ENCODE assay signal across 8 cellular contexts in the genomic region with DNA sequence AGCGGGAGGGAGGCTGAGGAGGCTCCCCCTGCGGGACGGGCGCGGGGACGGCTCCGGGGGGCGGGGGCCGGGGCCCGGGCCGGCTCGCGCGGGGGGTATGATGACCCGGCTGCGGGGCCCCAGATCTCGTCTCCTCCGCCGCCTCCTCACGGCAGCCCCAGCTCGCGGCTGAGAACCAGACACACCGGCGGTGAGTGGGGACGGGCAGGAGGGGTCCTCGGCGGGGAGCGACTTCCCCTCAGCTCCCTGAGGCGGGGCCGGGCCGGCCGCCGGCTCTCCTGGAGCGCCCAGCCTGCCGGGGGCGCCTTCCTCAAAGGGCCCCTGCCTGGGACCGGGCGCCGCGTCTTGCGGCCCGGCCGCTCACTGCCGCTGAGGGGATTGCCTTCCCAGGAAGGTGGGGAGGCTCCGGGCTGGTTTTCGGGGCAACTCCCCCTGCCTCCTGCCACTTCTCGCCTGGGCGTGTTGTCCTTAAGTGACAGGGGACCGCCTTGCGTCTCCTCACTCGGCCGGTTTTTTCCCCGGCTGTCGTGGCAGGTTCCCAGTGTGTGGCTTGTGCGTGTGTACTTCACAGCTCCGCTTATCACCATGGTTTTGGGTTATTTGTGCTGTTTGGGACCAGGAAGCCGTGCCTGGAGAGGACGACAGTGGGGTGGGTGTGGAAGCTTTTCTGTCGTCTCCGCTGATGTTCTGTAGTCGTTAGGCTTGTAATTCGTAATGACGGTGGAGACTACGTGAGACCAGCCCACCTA. TPM values are rescaled to one million over a fixed set of nuclear protein-coding genes. Genes with fewer than 3 reads are reported as not detected.
DNase-seq lines count a peak whose midpoint lies in the region; ATAC-seq and TF ChIP-seq lines count a peak whose summit lies in the region.

No MANE protein-coding gene starts in this region.

- peak; percentile 26 to 33 for ATAC-seq in CD4-positive, CD25-positive, alpha-beta regulatory T cell (ENCODE audit: low read depth in 2 of 2)
- ATAC-seq in GM19328 (IDR thresholded peaks at IDR 0.05; ENCODE audit: unreplicated experiment) (peak; percentile 37), HG03457 (IDR thresholded peaks at IDR 0.05; ENCODE audit: unreplicated experiment) (peak; percentile 25)

- peak; percentile 59 to 75 (median 69) for DNase-seq in CD4-positive, CD25-positive, alpha-beta regulatory T cell
- DNase-seq in T-helper 9 cell (peak; percentile 68), astrocyte of the spinal cord (ENCODE audit: low read depth, low spot score) (peak; percentile 26), spleen (peak; percentile 94), NCI-H774 (lab: John Stamatoyannopoulos, UW) (no peak)

- H3K36me3 Mint-ChIP-seq in CD4-positive, CD25-positive, alpha-beta regulatory T cell, result peaks cover 17% of the 10 kb centered on the region

- H3K4me1 Mint-ChIP-seq in CD4-positive, CD25-positive, alpha-beta regulatory T cell, result peaks cover 42 to 60% (median 52%) of the 10 kb centered on the region in 4 donors

- no peaks in the 10 kb centered on the region for H3K36me3 ChIP-seq in CD4-positive, CD25-positive, alpha-beta regulatory T cell (ENCODE audit: control insufficient read depth, insufficient read depth, low read length)
- H3K36me3 ChIP-seq in spleen, result no peaks in the 10 kb centered on the region

- H3K27ac ChIP-seq in CD4-positive, CD25-positive, alpha-beta regulatory T cell (ENCODE audit: insufficient read depth, low read length, poor library complexity, severe bottlenecking), result peak overlapping the region; percentile 98
- H3K27ac ChIP-seq in spleen, result peak overlapping the region; percentile 95 to 99 (median 98)

- no peak for TF ChIP-seq POLR2A in spleen (IDR thresholded peaks at IDR 0.05)

- in situ Hi-C loops in astrocyte of the spinal cord (cut with HindIII; ENCODE audit: low sequenced_read_pairs), result no loop called here

- no peaks in the 10 kb centered on the region for H3K27me3 Mint-ChIP-seq in CD4-positive, CD25-positive, alpha-beta regulatory T cell

- 0 to 1% (median 0%) methylated on average over 21 to 63 of the region's 64 CpGs for WGBS in spleen, 5 donors

- H3K4me1 ChIP-seq in CD4-positive, CD25-positive, alpha-beta regulatory T cell (ENCODE audit: control insufficient read depth, insufficient read depth, low read length, poor library complexity, severe bottlenecking), result peaks cover 52% of the 10 kb centered on the region
- H3K4me1 ChIP-seq in spleen, result peaks cover 26 to 65% (median 59%) of the 10 kb centered on the region in 6 donors

- intact Hi-C loops in spleen (cut with DNase I; ENCODE audit: low total_unique reads), result no loop called here

- H3K27ac Mint-ChIP-seq in CD4-positive, CD25-positive, alpha-beta regulatory T cell, result peak overlapping the region; percentile 94 to 100 (median 98)

- H3K4me3 ChIP-seq in CD4-positive, CD25-positive, alpha-beta regulatory T cell (ENCODE audit: low read depth, low read length), result peak overlapping the region; percentile 95
- H3K4me3 ChIP-seq in astrocyte of the spinal cord (ENCODE audit: low read depth, low read length), result peak overlapping the region; percentile 61
- peak overlapping the region; percentile 85 for H3K4me3 ChIP-seq in iPS-18c (ENCODE audit: insufficient read depth, low read depth, low read length)
- H3K4me3 ChIP-seq in spleen, result peak overlapping the region; percentile 85 to 96 (median 90)

- no peaks in the 10 kb centered on the region for H3K9me3 ChIP-seq in CD4-positive, CD25-positive, alpha-beta regulatory T cell (ENCODE audit: control insufficient read depth in 2 of 2, low read length in 2 of 2)
- no peaks in the 10 kb centered on the region for H3K9me3 ChIP-seq in iPS-18c (ENCODE audit: control insufficient read depth, insufficient read depth, low read length)
- no peaks in the 10 kb centered on the region for H3K9me3 ChIP-seq in spleen

- no peaks in the 10 kb centered on the region for H3K9me3 Mint-ChIP-seq in CD4-positive, CD25-positive, alpha-beta regulatory T cell

- H3K4me3 Mint-ChIP-seq in CD4-positive, CD25-positive, alpha-beta regulatory T cell, result peak overlapping the region; percentile 96 to 99 (median 98)

- no peak for TF ChIP-seq CTCF in astrocyte of the spinal cord (IDR thresholded peaks at IDR 0.05; ENCODE audit: low read depth, low read length)
- peak in 3 of 11 experiments; percentile 14 to 43 (median 33) for TF ChIP-seq CTCF in spleen (IDR thresholded peaks at IDR 0.05 in 8 of 11, conservative IDR thresholded peaks at IDR 0.05 in 3 of 11)

- H3K27me3 ChIP-seq in CD4-positive, CD25-positive, alpha-beta regulatory T cell (ENCODE audit: control insufficient read depth, insufficient read depth, low read length), result no peaks in the 10 kb centered on the region
- no peaks in the 10 kb centered on the region for H3K27me3 ChIP-seq in spleen (replicated peaks in 1 of 7)

RNA-seq across cellular contexts. Expression of a gene that starts 0.8 kb away (rescaled TPM):
- total RNA-seq in CD4-positive, CD25-positive, alpha-beta regulatory T cell, result 189 TPM
- 10 to 100 TPM in 2 of 4 donors, 1 to 10 TPM in 2; 8.6 to 12.5 (median 11.0) TPM for polyA plus RNA-seq in CD4-positive, CD25-positive, alpha-beta regulatory T cell
- total RNA-seq in spleen, result 10 to 100 TPM; 62.5 to 92.3 (median 76.5) TPM
- 10 to 100 TPM in 1 of 3 donors, 1 to 10 TPM in 2; 7.1 to 10.4 (median 7.2) TPM for polyA plus RNA-seq in spleen

RNA-seq across cellular contexts. Expression of a gene that starts 24.8 kb away (rescaled TPM):
- total RNA-seq in CD4-positive, CD25-positive, alpha-beta regulatory T cell, result 7.0 TPM
- polyA plus RNA-seq in CD4-positive, CD25-positive, alpha-beta regulatory T cell, result 1 to 10 TPM; 2.2 to 6.6 (median 4.7) TPM
- 10 to 100 TPM in 1 of 7 donors, 1 to 10 TPM in 6; 6.7 to 10.5 (median 8.0) TPM for total RNA-seq in spleen
- polyA plus RNA-seq in spleen, result 1 to 10 TPM; 1.9 to 3.5 (median 2.4) TPM

RNA-seq across cellular contexts. Expression of a gene that starts 25.3 kb away (rescaled TPM):
- 53.6 TPM for total RNA-seq in CD4-positive, CD25-positive, alpha-beta regulatory T cell
- 10 to 100 TPM; 12.9 to 16.1 (median 14.5) TPM for polyA plus RNA-seq in CD4-positive, CD25-positive, alpha-beta regulatory T cell
- 10 to 100 TPM; 23.9 to 58.0 (median 33.1) TPM for total RNA-seq in spleen
- 10 to 100 TPM; 24.9 to 52.3 (median 27.5) TPM for polyA plus RNA-seq in spleen

RNA-seq across cellular contexts. Expression of a gene that starts 42.5 kb away (rescaled TPM):
- 2.2 TPM for total RNA-seq in CD4-positive, CD25-positive, alpha-beta regulatory T cell
- polyA plus RNA-seq in CD4-positive, CD25-positive, alpha-beta regulatory T cell, result 1 to 10 TPM in 1 of 4 donors, under 1 TPM in 3; 0.30 to 2.1 (median 0.63) TPM
- total RNA-seq in spleen, result 1 to 10 TPM; 1.5 to 7.1 (median 2.2) TPM
- polyA plus RNA-seq in spleen, result under 1 TPM; 0.64 to 0.83 (median 0.67) TPM

RNA-seq across cellular contexts. Expression of a gene that starts 49.4 kb away (rescaled TPM):
- total RNA-seq in CD4-positive, CD25-positive, alpha-beta regulatory T cell, result 0.64 TPM
- not detected for polyA plus RNA-seq in CD4-positive, CD25-positive, alpha-beta regulatory T cell
- 10 to 100 TPM in 1 of 7 donors, 1 to 10 TPM in 6; 1.2 to 10.9 (median 6.6) TPM for total RNA-seq in spleen
- polyA plus RNA-seq in spleen, result 1 to 10 TPM; 2.6 to 6.1 (median 3.8) TPM
